2 cellular contexts compared by ENCODE assay signal in the genomic region with DNA sequence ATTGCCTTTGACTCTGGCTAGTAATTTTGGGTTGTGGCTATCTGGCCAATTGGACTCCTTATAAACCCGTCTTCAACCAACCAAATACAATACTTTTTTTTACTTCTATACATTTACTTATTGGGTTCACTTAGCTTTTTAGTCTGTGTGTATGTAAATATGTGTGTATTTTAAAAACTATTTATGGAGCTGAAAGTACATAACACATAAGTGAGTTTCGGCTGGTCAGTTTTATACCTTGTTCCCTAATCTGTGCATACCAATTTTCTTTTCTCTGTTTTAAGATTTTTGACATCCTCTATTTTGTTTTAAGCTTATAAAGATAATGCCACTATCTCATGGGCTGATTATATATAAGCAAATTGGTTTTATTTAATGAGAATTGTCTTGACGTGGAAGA.
TF ChIP-seq lines count a peak whose summit lies in the region.

No MANE protein-coding gene starts in this region.

TF ChIP-seq in H1, 55 proteins besides CTCF, POLR2A, EP300 and RAD21 (continued from another document):
- no peak for TF ChIP-seq ASH2L (IDR thresholded peaks at IDR 0.05; ENCODE audit: low read length)
- no peak for TF ChIP-seq CTBP2 (IDR thresholded peaks at IDR 0.05; ENCODE audit: borderline replicate concordance, insufficient read depth, insufficient read length, low read length)

TF ChIP-seq in HEK293T, 16 proteins besides CTCF, POLR2A, EP300 and RAD21 (continued from another document):
- no peak for TF ChIP-seq SP1 (IDR thresholded peaks at IDR 0.05)
- no peak for TF ChIP-seq ARNT (IDR thresholded peaks at IDR 0.05)
TF ChIP-seq in HEK293T: peak in this region for 0.
